11 cellular contexts compared by ENCODE assay signal in genomic region chr9:129712595-129713524, GRCh38. TPM values are rescaled to one million over a fixed set of nuclear protein-coding genes. Genes with fewer than 3 reads are reported as not detected.
DNase-seq lines count a peak whose midpoint lies in the region; ATAC-seq and TF ChIP-seq lines count a peak whose summit lies in the region.
"Had no signal": no experiment of that assay in that cellular context is flagged by ENCODE, and none has a peak within 500 bp of the region (broad histone marks: within the 10 kb centered on the region; RNA-seq: fewer than 3 reads in every experiment).

No MANE protein-coding gene starts in this region.

- intact Hi-C loops in right cardiac atrium (cut with DNase I), result no loop called here

- peak overlapping the region; percentile 71 for H3K4me3 ChIP-seq in adipocyte (ENCODE audit: low read length)
- H3K4me3 ChIP-seq in right cardiac atrium (ENCODE audit: low read length), result no peak overlapping the region
- peak overlapping the region; percentile 44 for H3K4me3 ChIP-seq in thoracic aorta

- TF ChIP-seq CTCF in thoracic aorta (IDR thresholded peaks at IDR 0.05), result no peak

- peak; percentile 7 to 18 for ATAC-seq in right cardiac atrium
- no peak for ATAC-seq in thoracic aorta (ENCODE audit: insufficient number of reproducible peaks, low FRiP score, low read depth)
- ATAC-seq in left lobe of liver, result no peak
- ATAC-seq in GM21717 (IDR thresholded peaks at IDR 0.05; ENCODE audit: unreplicated experiment), result no peak
- ATAC-seq in GM18520 (IDR thresholded peaks at IDR 0.05; ENCODE audit: unreplicated experiment), result no peak
- ATAC-seq: left colon had no signal

- H3K4me1 ChIP-seq in adipocyte (ENCODE audit: control insufficient read depth, insufficient read depth, low read length) (peaks cover 47% of the 10 kb centered on the region), right cardiac atrium (ENCODE audit: control insufficient read depth, insufficient read depth, low read length) (no peaks in the 10 kb centered on the region), thoracic aorta (ENCODE audit: control insufficient read depth in 1 of 2, low read depth in 2 of 2) (peaks cover 51 to 86% of the 10 kb centered on the region in 2 donors)

- peak overlapping the region; percentile 30 for H3K27ac ChIP-seq in right cardiac atrium (ENCODE audit: low read length)
- peak overlapping the region; percentile 92 to 93 for H3K27ac ChIP-seq in thoracic aorta
- H3K27ac ChIP-seq: 22Rv1 had no signal

- H3K27me3 ChIP-seq in adipocyte (replicated peaks; ENCODE audit: control insufficient read depth, insufficient read depth, low read length) (no peaks in the 10 kb centered on the region), right cardiac atrium (ENCODE audit: control insufficient read depth, insufficient read depth) (no peaks in the 10 kb centered on the region), thoracic aorta (replicated peaks; ENCODE audit: insufficient read depth) (no peaks in the 10 kb centered on the region)

- peak overlapping the region; percentile 93 for H3K9ac ChIP-seq in adipocyte (ENCODE audit: low read length)

- H3K36me3 ChIP-seq in adipocyte (ENCODE audit: control insufficient read depth, insufficient read depth, low read length, severe bottlenecking) (no peaks in the 10 kb centered on the region), thoracic aorta (no peaks in the 10 kb centered on the region)

- WGBS in right cardiac atrium, result 54% methylated on average over 34 of the region's 34 CpGs

- H3K9me3 ChIP-seq in adipocyte (ENCODE audit: control insufficient read depth, low read length) (no peaks in the 10 kb centered on the region), right cardiac atrium (ENCODE audit: control insufficient read depth, low read length) (no peaks in the 10 kb centered on the region), thoracic aorta (no peaks in the 10 kb centered on the region)

- DNase-seq in NCI-H2227 (lab: John Stamatoyannopoulos, UW; ENCODE audit: unreplicated experiment), result peak; percentile 10
- no peak for DNase-seq in NCI-H2227 treated with DMSO at 0.1 percent for 48 hours (lab: John Stamatoyannopoulos, UW)
- peak; percentile 94 for DNase-seq in adipocyte (ENCODE audit: low read depth)
- no peak for DNase-seq in right cardiac atrium
- peak; percentile 43 for DNase-seq in thoracic aorta (ENCODE audit: low spot score)
- no peak for DNase-seq in left lobe of liver (ENCODE audit: low spot score)
- DNase-seq: left colon, NCI-H1092 had no signal

RNA-seq across cellular contexts. Expression of gene PTGES, which starts 40.0 kb away (rescaled TPM):
- total RNA-seq in right cardiac atrium (1 to 10 TPM; 1.9 to 9.6 (median 6.1) TPM), thoracic aorta (1 to 10 TPM; 1.7 to 2.2 TPM), left lobe of liver (not detected)
- polyA plus RNA-seq in right cardiac atrium, result 3.7 TPM

RNA-seq across cellular contexts. Expression of gene PRRX2, which starts 47.4 kb away (rescaled TPM):
- total RNA-seq in right cardiac atrium (1 to 10 TPM; 1.8 to 5.7 (median 3.7) TPM), thoracic aorta (10 to 100 TPM; 42.0 to 66.1 TPM), left lobe of liver (not detected)
- polyA plus RNA-seq in right cardiac atrium, result 2.6 TPM

Comparison
In these comparisons a context has a peak if more than half of its experiments do, and no peak if none do; other contexts are left out.
1. DNase-seq: peak in NCI-H2227 (single experiment), adipocyte (single experiment) and thoracic aorta (single experiment); none in NCI-H2227 treated with DMSO at 0.1 percent for 48 hours (single experiment), right cardiac atrium (0 of 3) and left lobe of liver (single experiment).
2. ATAC-seq: peak in right cardiac atrium (2 of 2); none in thoracic aorta (single experiment), left lobe of liver (single experiment), GM21717 (single experiment) and GM18520 (single experiment).
3. RNA of gene PRRX2, which starts 47.4 kb away (total RNA-seq): 42.0 to 66.1 TPM in thoracic aorta; 1.8 to 5.7 TPM in right cardiac atrium and not detected in left lobe of liver (single experiment); every median in the first group is over 4 times any median in the second.